Comparison of ENCODE assay signal across 27 cellular contexts in the genomic region with DNA sequence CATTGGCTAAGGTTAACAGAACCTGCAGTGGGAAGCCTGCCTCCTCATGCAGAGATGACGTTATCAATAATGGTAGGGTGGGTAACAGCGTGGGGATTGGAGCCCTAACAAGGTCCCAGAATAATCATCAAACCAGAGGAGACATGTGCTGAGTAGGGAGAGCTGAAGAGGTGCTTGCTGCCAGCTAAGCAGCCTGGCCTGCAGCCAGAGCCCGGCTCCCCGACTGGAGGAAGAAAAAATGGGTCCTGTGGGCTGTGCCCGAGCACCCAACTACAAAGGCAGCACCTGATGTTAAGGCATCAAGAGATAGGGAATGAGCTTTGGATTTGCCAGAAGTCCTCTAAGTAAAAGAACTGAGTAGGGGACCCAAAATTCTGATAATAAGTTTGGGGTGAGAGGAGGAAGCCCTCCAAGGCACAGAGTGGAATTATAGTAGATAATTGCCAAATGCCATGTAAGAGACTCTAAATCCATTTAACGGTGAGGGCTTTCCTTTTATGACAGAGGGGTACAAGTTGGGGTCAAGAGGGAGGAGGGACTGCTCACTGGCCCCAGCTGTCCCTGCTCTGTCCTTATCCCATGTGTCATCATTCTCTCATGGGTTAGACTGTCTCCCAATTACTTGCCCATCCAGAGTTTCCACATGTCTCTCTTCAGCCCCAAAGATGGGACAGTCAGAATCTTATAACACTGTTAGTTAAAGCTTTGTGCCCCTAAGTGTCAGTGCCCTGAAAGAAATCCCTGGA.
DNase-seq lines count a peak whose midpoint lies in the region; ATAC-seq and TF ChIP-seq lines count a peak whose summit lies in the region.
"Had no signal": no experiment of that assay in that cellular context is flagged by ENCODE, and none has a peak within 500 bp of the region (broad histone marks: within the 10 kb centered on the region; RNA-seq: fewer than 3 reads in every experiment).

No MANE protein-coding gene starts in this region.

- H3K27me3 ChIP-seq in BE2C (no peaks in the 10 kb centered on the region), osteoblast (ENCODE audit: insufficient read depth, low read length) (no peaks in the 10 kb centered on the region), testis (no peaks in the 10 kb centered on the region)
- H3K27me3 ChIP-seq: body of pancreas, gastrocnemius medialis, neutrophil, vagina had no signal

- H3K27ac Mint-ChIP-seq in chondrocyte (ENCODE audit: unreplicated experiment): peak overlapping the region; percentile 17
- H3K27ac Mint-ChIP-seq: activated CD8-positive, alpha-beta T cell treated with anti-CD3 and anti-CD28 coated beads, Interleukin-2, amount 10 ng/mL, durations not matched to agents 7 days and 5 days; T-helper 1 cell treated with Interleukin-12 subunit alpha and Interleukin-12 subunit beta and Interleukin-4 antibody, amounts not matched to agents 30 μg/mL and 1 μg/mL, for 36 hours had no signal

- peaks cover 68% of the 10 kb centered on the region for H3K4me1 Mint-ChIP-seq in chondrocyte (ENCODE audit: low read depth)

- no peak overlapping the region for H3K4me3 Mint-ChIP-seq in chondrocyte (ENCODE audit: unreplicated experiment)
- H3K4me3 Mint-ChIP-seq: activated CD8-positive, alpha-beta T cell treated with anti-CD3 and anti-CD28 coated beads, Interleukin-2, amount 10 ng/mL, durations not matched to agents 7 days and 5 days; T-helper 1 cell treated with Interleukin-12 subunit alpha and Interleukin-12 subunit beta and Interleukin-4 antibody, amounts not matched to agents 30 μg/mL and 1 μg/mL, for 36 hours had no signal

- peaks cover 41% of the 10 kb centered on the region for H3K36me3 Mint-ChIP-seq in chondrocyte (ENCODE audit: low read depth)

- H3K79me2 ChIP-seq in osteoblast (ENCODE audit: insufficient read depth, low read length): no peaks in the 10 kb centered on the region

- H2AFZ ChIP-seq in osteoblast (ENCODE audit: low read length): no peak overlapping the region

- peak overlapping the region; percentile 24 for H3K27ac ChIP-seq in osteoblast (ENCODE audit: low read depth, low read length)
- no peak overlapping the region for H3K27ac ChIP-seq in testis
- H3K27ac ChIP-seq: body of pancreas, gastrocnemius medialis, neutrophil, prostate gland, SK-N-MC had no signal

- no peaks in the 10 kb centered on the region for H4K20me1 ChIP-seq in osteoblast (ENCODE audit: insufficient read depth, low read length)

- H3K9me3 Mint-ChIP-seq in chondrocyte (ENCODE audit: low read depth): no peaks in the 10 kb centered on the region
- H3K9me3 Mint-ChIP-seq: T-helper 1 cell treated with Interleukin-12 subunit alpha and Interleukin-12 subunit beta and Interleukin-4 antibody, amounts not matched to agents 30 μg/mL and 1 μg/mL, for 36 hours had no signal

- H3K27me3 Mint-ChIP-seq in chondrocyte (ENCODE audit: low read depth): no peaks in the 10 kb centered on the region

- intact Hi-C loops in testis (cut with DNase I; ENCODE audit: low total_unique reads): no loop called here

- H3K9me3 ChIP-seq in BE2C: no peaks in the 10 kb centered on the region
- no peaks in the 10 kb centered on the region for H3K9me3 ChIP-seq in osteoblast (ENCODE audit: low read depth, low read length)
- H3K9me3 ChIP-seq in testis: no peaks in the 10 kb centered on the region
- H3K9me3 ChIP-seq: body of pancreas, Caco-2, gastrocnemius medialis, neutrophil, prostate gland, vagina had no signal

- H3K36me3 ChIP-seq in BE2C: no peaks in the 10 kb centered on the region
- H3K36me3 ChIP-seq in osteoblast (ENCODE audit: insufficient read depth, low read length): peaks cover 13% of the 10 kb centered on the region
- no peaks in the 10 kb centered on the region for H3K36me3 ChIP-seq in testis (ENCODE audit: low read depth, missing control alignments)
- H3K36me3 ChIP-seq: gastrocnemius medialis, neutrophil, prostate gland, vagina had no signal

- DNase-seq in BE2C: peak; percentile 11
- DNase-seq in NCI-H524 treated with DMSO at 0.1 percent for 48 hours (lab: John Stamatoyannopoulos, UW): peak; percentile 56
- no peak for DNase-seq in chondrocyte (ENCODE audit: low spot score)
- DNase-seq in osteoblast (ENCODE audit: insufficient read length, low spot score, missing footprints): no peak
- no peak for DNase-seq in testis
- DNase-seq in NCI-H748 (lab: John Stamatoyannopoulos, UW; ENCODE audit: unreplicated experiment): no peak
- DNase-seq in GM03348 (ENCODE audit: low spot score): no peak
- DNase-seq: activated CD8-positive, alpha-beta T cell treated with anti-CD3 and anti-CD28 coated beads, Interleukin-2, amount 10 ng/mL, durations not matched to agents 7 days and 5 days; activated gamma-delta T cell; activated T-cell treated with anti-CD3 and anti-CD28 coated beads for 4 hours; C1 segment of cervical spinal cord; Caco-2; effector memory CD4-positive, alpha-beta T cell; gastrocnemius medialis; left ventricle myocardium superior; NCI-H1105 treated with DMSO at 0.1 percent for 48 hours; NCI-H2029; NCI-H345 had no signal

- 90 to 92% methylated on average over 5 to 6 of the region's 6 CpGs for WGBS in testis, 2 donors

- H3K4me3 ChIP-seq in BE2C (ENCODE audit: low read depth, low read length) (no peak overlapping the region), osteoblast (ENCODE audit: insufficient read depth, low read length) (no peak overlapping the region), testis (no peak overlapping the region)
- H3K4me3 ChIP-seq: body of pancreas, gastrocnemius medialis, GM12878, prostate gland, SK-N-MC, vagina had no signal

- H3K4me2 ChIP-seq in osteoblast (ENCODE audit: insufficient read depth, low read length): no peak overlapping the region

- no peak for ATAC-seq in HG02885 (IDR thresholded peaks at IDR 0.05; ENCODE audit: poor library complexity, unreplicated experiment)
- ATAC-seq: activated CD8-positive, alpha-beta T cell treated with anti-CD3 and anti-CD28 coated beads, Interleukin-2, amount 10 ng/mL, durations not matched to agents 7 days and 5 days; gastrocnemius medialis; HCT116; left ventricle myocardium superior had no signal

- H3K4me1 ChIP-seq in BE2C: peaks cover 11% of the 10 kb centered on the region
- peaks cover 35% of the 10 kb centered on the region for H3K4me1 ChIP-seq in osteoblast (ENCODE audit: insufficient read depth, low read length)
- H3K4me1 ChIP-seq in testis: peaks cover 1% of the 10 kb centered on the region
- H3K4me1 ChIP-seq: body of pancreas, Caco-2, gastrocnemius medialis, prostate gland had no signal

- TF ChIP-seq POLR2A in testis (IDR thresholded peaks at IDR 0.05): no peak

- TF ChIP-seq CTCF in BE2C (IDR thresholded peaks at IDR 0.05; ENCODE audit: low read depth, low read length) (no peak), chondrocyte (IDR thresholded peaks at IDR 0.05) (no peak), osteoblast (IDR thresholded peaks at IDR 0.05; ENCODE audit: extremely low read depth, low read depth, low read length) (no peak), testis (IDR thresholded peaks at IDR 0.05) (no peak)

Comparison
In these comparisons a context has a peak if more than half of its experiments do, and no peak if none do; other contexts are left out.
1. DNase-seq: peak in BE2C (single experiment) and NCI-H524 treated with DMSO at 0.1 percent for 48 hours (single experiment); none in chondrocyte (single experiment), osteoblast (single experiment), testis (single experiment), NCI-H748 (single experiment) and GM03348 (single experiment).